Comparison of ENCODE assay signal across 1 cellular context in genomic region chr7:122942765-122943164, GRCh38.
TF ChIP-seq lines count a peak whose summit lies in the region.

No MANE protein-coding gene starts in this region.

TF ChIP-seq in GM23338, 12 proteins besides CTCF, POLR2A, EP300 and RAD21 (continued from another document):
- TF ChIP-seq, protein P1, sequence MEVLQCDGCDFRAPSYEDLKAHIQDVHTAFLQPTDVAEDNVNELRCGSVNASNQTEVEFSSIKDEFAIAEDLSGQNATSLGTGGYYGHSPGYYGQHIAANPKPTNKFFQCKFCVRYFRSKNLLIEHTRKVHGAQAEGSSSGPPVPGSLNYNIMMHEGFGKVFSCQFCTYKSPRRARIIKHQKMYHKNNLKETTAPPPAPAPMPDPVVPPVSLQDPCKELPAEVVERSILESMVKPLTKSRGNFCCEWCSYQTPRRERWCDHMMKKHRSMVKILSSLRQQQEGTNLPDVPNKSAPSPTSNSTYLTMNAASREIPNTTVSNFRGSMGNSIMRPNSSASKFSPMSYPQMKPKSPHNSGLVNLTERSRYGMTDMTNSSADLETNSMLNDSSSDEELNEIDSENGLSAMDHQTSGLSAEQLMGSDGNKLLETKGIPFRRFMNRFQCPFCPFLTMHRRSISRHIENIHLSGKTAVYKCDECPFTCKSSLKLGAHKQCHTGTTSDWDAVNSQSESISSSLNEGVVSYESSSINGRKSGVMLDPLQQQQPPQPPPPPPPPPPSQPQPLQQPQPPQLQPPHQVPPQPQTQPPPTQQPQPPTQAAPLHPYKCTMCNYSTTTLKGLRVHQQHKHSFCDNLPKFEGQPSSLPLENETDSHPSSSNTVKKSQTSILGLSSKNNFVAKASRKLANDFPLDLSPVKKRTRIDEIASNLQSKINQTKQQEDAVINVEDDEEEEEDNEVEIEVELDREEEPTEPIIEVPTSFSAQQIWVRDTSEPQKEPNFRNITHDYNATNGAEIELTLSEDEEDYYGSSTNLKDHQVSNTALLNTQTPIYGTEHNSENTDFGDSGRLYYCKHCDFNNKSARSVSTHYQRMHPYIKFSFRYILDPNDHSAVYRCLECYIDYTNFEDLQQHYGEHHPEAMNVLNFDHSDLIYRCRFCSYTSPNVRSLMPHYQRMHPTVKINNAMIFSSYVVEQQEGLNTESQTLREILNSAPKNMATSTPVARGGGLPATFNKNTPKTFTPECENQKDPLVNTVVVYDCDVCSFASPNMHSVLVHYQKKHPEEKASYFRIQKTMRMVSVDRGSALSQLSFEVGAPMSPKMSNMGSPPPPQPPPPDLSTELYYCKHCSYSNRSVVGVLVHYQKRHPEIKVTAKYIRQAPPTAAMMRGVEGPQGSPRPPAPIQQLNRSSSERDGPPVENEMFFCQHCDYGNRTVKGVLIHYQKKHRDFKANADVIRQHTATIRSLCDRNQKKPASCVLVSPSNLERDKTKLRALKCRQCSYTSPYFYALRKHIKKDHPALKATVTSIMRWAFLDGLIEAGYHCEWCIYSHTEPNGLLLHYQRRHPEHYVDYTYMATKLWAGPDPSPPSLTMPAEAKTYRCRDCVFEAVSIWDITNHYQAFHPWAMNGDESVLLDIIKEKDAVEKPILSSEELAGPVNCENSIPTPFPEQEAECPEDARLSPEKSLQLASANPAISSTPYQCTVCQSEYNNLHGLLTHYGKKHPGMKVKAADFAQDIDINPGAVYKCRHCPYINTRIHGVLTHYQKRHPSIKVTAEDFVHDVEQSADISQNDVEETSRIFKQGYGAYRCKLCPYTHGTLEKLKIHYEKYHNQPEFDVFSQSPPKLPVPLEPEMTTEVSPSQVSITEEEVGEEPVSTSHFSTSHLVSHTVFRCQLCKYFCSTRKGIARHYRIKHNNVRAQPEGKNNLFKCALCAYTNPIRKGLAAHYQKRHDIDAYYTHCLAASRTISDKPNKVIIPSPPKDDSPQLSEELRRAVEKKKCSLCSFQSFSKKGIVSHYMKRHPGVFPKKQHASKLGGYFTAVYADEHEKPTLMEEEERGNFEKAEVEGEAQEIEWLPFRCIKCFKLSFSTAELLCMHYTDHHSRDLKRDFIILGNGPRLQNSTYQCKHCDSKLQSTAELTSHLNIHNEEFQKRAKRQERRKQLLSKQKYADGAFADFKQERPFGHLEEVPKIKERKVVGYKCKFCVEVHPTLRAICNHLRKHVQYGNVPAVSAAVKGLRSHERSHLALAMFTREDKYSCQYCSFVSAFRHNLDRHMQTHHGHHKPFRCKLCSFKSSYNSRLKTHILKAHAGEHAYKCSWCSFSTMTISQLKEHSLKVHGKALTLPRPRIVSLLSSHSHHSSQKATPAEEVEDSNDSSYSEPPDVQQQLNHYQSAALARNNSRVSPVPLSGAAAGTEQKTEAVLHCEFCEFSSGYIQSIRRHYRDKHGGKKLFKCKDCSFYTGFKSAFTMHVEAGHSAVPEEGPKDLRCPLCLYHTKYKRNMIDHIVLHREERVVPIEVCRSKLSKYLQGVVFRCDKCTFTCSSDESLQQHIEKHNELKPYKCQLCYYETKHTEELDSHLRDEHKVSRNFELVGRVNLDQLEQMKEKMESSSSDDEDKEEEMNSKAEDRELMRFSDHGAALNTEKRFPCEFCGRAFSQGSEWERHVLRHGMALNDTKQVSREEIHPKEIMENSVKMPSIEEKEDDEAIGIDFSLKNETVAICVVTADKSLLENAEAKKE (CRISPR knock-in tag; IDR thresholded peaks at IDR 0.05) = no peak
- TF ChIP-seq EZH2 (IDR thresholded peaks at IDR 0.05; ENCODE audit: low read depth, unreplicated experiment) = no peak
- no peak for TF ChIP-seq CREB1 (CRISPR knock-in tag; IDR thresholded peaks at IDR 0.05; ENCODE audit: low read depth)
- no peak for TF ChIP-seq ETS1 (IDR thresholded peaks at IDR 0.05)
- no peak for TF ChIP-seq JUNB (IDR thresholded peaks at IDR 0.05; ENCODE audit: unreplicated experiment)
- TF ChIP-seq, protein P2, sequence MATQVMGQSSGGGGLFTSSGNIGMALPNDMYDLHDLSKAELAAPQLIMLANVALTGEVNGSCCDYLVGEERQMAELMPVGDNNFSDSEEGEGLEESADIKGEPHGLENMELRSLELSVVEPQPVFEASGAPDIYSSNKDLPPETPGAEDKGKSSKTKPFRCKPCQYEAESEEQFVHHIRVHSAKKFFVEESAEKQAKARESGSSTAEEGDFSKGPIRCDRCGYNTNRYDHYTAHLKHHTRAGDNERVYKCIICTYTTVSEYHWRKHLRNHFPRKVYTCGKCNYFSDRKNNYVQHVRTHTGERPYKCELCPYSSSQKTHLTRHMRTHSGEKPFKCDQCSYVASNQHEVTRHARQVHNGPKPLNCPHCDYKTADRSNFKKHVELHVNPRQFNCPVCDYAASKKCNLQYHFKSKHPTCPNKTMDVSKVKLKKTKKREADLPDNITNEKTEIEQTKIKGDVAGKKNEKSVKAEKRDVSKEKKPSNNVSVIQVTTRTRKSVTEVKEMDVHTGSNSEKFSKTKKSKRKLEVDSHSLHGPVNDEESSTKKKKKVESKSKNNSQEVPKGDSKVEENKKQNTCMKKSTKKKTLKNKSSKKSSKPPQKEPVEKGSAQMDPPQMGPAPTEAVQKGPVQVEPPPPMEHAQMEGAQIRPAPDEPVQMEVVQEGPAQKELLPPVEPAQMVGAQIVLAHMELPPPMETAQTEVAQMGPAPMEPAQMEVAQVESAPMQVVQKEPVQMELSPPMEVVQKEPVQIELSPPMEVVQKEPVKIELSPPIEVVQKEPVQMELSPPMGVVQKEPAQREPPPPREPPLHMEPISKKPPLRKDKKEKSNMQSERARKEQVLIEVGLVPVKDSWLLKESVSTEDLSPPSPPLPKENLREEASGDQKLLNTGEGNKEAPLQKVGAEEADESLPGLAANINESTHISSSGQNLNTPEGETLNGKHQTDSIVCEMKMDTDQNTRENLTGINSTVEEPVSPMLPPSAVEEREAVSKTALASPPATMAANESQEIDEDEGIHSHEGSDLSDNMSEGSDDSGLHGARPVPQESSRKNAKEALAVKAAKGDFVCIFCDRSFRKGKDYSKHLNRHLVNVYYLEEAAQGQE (IDR thresholded peaks at IDR 0.05; ENCODE audit: unreplicated experiment) = no peak
- no peak for TF ChIP-seq STAT1 (IDR thresholded peaks at IDR 0.05; ENCODE audit: unreplicated experiment)
- TF ChIP-seq NANOG (IDR thresholded peaks at IDR 0.05; ENCODE audit: borderline replicate concordance) = no peak
- no peak for TF ChIP-seq ZNF114 (CRISPR knock-in tag; IDR thresholded peaks at IDR 0.05)
